ENCODE assay signal across 26 cellular contexts in the genomic region with DNA sequence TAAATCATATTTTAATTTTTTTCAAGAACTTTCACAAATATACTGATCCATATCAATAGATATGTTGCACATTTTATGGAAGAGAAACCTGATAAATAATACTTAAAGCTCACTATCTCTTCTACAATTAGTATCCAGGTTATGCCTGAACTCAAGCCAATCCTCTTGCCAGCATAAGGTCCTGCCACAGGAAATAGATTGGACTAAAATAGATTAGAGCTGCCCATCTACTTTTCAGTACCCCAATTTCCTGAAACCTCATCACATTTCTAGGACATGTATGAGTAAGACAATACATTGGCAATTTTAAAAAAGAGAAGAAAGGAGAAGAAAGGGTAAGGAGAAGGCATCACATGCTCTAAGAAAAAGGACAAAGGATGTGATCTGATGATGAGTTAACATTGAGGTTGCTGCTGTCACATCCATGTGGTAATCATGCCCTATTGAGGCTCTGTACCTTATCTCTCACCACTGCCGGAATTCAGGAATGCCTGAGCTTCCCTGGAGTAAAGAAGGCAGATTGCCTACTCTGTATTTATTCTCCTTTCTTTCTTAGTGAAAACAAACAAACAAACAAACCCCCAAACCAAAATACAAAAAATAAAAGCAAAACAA.
"Had no signal": no experiment of that assay in that cellular context is flagged by ENCODE, and none has a peak within 500 bp of the region (broad histone marks: within the 10 kb centered on the region; RNA-seq: fewer than 3 reads in every experiment).

No MANE protein-coding gene starts in this region.

- DNase-seq: activated CD4-positive, alpha-beta T cell treated with anti-CD3 and anti-CD28 coated beads, Interleukin-2, amount 10 ng/mL, durations not matched to agents 7 days and 5 days; activated CD4-positive, CD25-positive, alpha-beta regulatory T cell treated with anti-CD3 and anti-CD28 coated beads, Interleukin-2, amount 50 U/mL, for 72 hours; activated CD8-positive, alpha-beta memory T cell treated with anti-CD3 and anti-CD28 coated beads, Interleukin-2, amount 10 ng/mL, durations not matched to agents 7 days and 5 days; activated CD8-positive, alpha-beta T cell treated with anti-CD3 and anti-CD28 coated beads for 36 hours; activated gamma-delta T cell; activated T-cell treated with anti-CD3 and anti-CD28 coated beads for 4 hours; cortex of kidney; foreskin keratinocyte; immature natural killer cell; midbrain; nucleus accumbens; posterior cingulate gyrus; sigmoid colon; stimulated activated CD4-positive, alpha-beta T cell treated with anti-CD3 and anti-CD28 coated beads, Interleukin-2, amount 100 ng/mL, for 48 hours; stimulated activated CD8-positive, alpha-beta memory T cell treated with anti-CD3 and anti-CD28 coated beads, Interleukin-4, amount 100 ng/mL, for 48 hours; stimulated activated naive CD4-positive, alpha-beta T cell treated with Interleukin-2 at 50 U/mL for 16 hours; T-cell; WERI-Rb-1 had no signal

- H3K36me3 ChIP-seq: ascending aorta, sigmoid colon, thoracic aorta, vagina, WERI-Rb-1 had no signal

- H3K36me3 Mint-ChIP-seq: activated CD8-positive, alpha-beta memory T cell treated with anti-CD3 and anti-CD28 coated beads, Interleukin-2, amount 10 ng/mL, durations not matched to agents 7 days and 5 days had no signal

- H3K4me3 ChIP-seq: ascending aorta, sigmoid colon, thoracic aorta, vagina had no signal

- H3K27ac ChIP-seq: ascending aorta, foreskin keratinocyte, sigmoid colon, thoracic aorta, vagina, WERI-Rb-1 had no signal

- H3K27me3 ChIP-seq: ascending aorta, foreskin keratinocyte, sigmoid colon, vagina had no signal

- H3K4me1 ChIP-seq: ascending aorta, foreskin keratinocyte, sigmoid colon, vagina had no signal

- H3K4me1 Mint-ChIP-seq: activated CD8-positive, alpha-beta memory T cell treated with anti-CD3 and anti-CD28 coated beads, Interleukin-2, amount 10 ng/mL, durations not matched to agents 7 days and 5 days; activated naive CD4-positive, alpha-beta T cell treated with anti-CD3 and anti-CD28 coated beads, Interleukin-2, amount 50 U/mL, for 24 hours; central memory CD8-positive, alpha-beta T cell; immature natural killer cell had no signal

- ATAC-seq: activated CD8-positive, alpha-beta memory T cell treated with anti-CD3 and anti-CD28 coated beads, Interleukin-2, amount 10 ng/mL, durations not matched to agents 7 days and 5 days; activated CD8-positive, alpha-beta T cell treated with anti-CD3 and anti-CD28 coated beads for 36 hours; foreskin keratinocyte; left lobe of liver; T-cell had no signal

- H3K27me3 Mint-ChIP-seq: activated CD4-positive, alpha-beta T cell treated with anti-CD3 and anti-CD28 coated beads, Interleukin-2, amount 10 ng/mL, durations not matched to agents 7 days and 5 days; activated naive CD4-positive, alpha-beta T cell treated with anti-CD3 and anti-CD28 coated beads, Interleukin-2, amount 50 U/mL, for 24 hours; central memory CD8-positive, alpha-beta T cell; T-cell; type B pancreatic cell had no signal

- H3K27ac Mint-ChIP-seq: activated CD4-positive, alpha-beta T cell treated with anti-CD3 and anti-CD28 coated beads, Interleukin-2, amount 10 ng/mL, durations not matched to agents 7 days and 5 days; activated CD8-positive, alpha-beta memory T cell treated with anti-CD3 and anti-CD28 coated beads, Interleukin-2, amount 10 ng/mL, durations not matched to agents 7 days and 5 days; activated CD8-positive, alpha-beta T cell treated with anti-CD3 and anti-CD28 coated beads for 36 hours; activated naive CD4-positive, alpha-beta T cell treated with anti-CD3 and anti-CD28 coated beads, Interleukin-2, amount 50 U/mL, for 24 hours; immature natural killer cell; T-cell; T-helper 2 cell treated with Interferon-gamma antibody and Interleukin-4, amounts not matched to agents 5 μg/mL and 100 μg/mL, for 36 hours had no signal

- H3K4me3 Mint-ChIP-seq: activated CD4-positive, alpha-beta T cell treated with anti-CD3 and anti-CD28 coated beads, Interleukin-2, amount 10 ng/mL, durations not matched to agents 7 days and 5 days; activated CD8-positive, alpha-beta memory T cell treated with anti-CD3 and anti-CD28 coated beads, Interleukin-2, amount 10 ng/mL, durations not matched to agents 7 days and 5 days; activated CD8-positive, alpha-beta T cell treated with anti-CD3 and anti-CD28 coated beads for 36 hours; activated naive CD4-positive, alpha-beta T cell treated with anti-CD3 and anti-CD28 coated beads, Interleukin-2, amount 50 U/mL, for 24 hours; central memory CD8-positive, alpha-beta T cell; immature natural killer cell; T-cell; T-helper 2 cell treated with Interferon-gamma antibody and Interleukin-4, amounts not matched to agents 5 μg/mL and 100 μg/mL, for 36 hours; type B pancreatic cell had no signal

- H3K9me3 ChIP-seq: ascending aorta, sigmoid colon, thoracic aorta, vagina had no signal

- H3K9me3 Mint-ChIP-seq: activated naive CD4-positive, alpha-beta T cell treated with anti-CD3 and anti-CD28 coated beads, Interleukin-2, amount 50 U/mL, for 24 hours; central memory CD8-positive, alpha-beta T cell; immature natural killer cell; T-cell had no signal
